ENCODE assay signal across 27 cellular contexts in the genomic region with DNA sequence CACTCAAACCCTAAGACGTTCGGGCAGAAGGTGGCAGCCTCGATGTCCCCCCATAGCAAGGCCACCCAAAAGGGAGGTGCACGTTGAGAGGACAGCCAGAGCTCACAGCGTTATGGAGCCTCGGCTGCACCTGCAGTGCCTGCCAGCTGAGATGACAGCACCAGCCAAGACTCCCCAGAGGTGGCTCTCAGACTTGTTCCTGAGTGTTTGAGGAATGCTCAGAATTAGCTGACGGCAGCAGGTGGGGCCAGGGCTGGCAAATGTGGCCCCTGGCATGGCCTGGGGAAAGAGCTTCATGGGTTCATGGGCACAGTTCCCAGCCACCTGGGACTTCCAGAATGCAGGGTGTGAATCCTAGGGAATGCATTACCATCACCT.
A peak's percentile ranks its signal among the peaks of the same experiment; 100 is the strongest.
DNase-seq lines count a peak whose midpoint lies in the region; ATAC-seq and TF ChIP-seq lines count a peak whose summit lies in the region.
"Had no signal": no experiment of that assay in that cellular context is flagged by ENCODE, and none has a peak within 500 bp of the region (broad histone marks: within the 10 kb centered on the region; RNA-seq: fewer than 3 reads in every experiment).

No MANE protein-coding gene starts in this region.

- TF ChIP-seq CTCF in LNCaP clone FGC (IDR thresholded peaks at IDR 0.05; ENCODE audit: control insufficient read depth, extremely low read depth, insufficient read depth), result no peak
- no peak for TF ChIP-seq CTCF in osteocyte (IDR thresholded peaks at IDR 0.05)
- no peak for TF ChIP-seq CTCF in PC-3 (conservative IDR thresholded peaks at IDR 0.05; ENCODE audit: low read depth, low read length)

- no peak overlapping the region for H2AFZ ChIP-seq in PC-3 (ENCODE audit: low read length)
- H2AFZ ChIP-seq: hepatocyte had no signal

- H3K4me1 Mint-ChIP-seq in osteocyte (ENCODE audit: unreplicated experiment), result peaks cover 5% of the 10 kb centered on the region
- H3K4me1 Mint-ChIP-seq: mesothelial cell of epicardium had no signal

- ATAC-seq in PC-3 (no peak), HG03521 (IDR thresholded peaks at IDR 0.05; ENCODE audit: unreplicated experiment) (no peak), GM18868 (IDR thresholded peaks at IDR 0.05; ENCODE audit: unreplicated experiment) (no peak)
- ATAC-seq: gastroesophageal sphincter; naive thymus-derived CD4-positive, alpha-beta T cell had no signal

- H3K27me3 Mint-ChIP-seq in osteocyte (ENCODE audit: unreplicated experiment), result peaks cover 28% of the 10 kb centered on the region

- H4K20me1 ChIP-seq in PC-3 (ENCODE audit: low read length), result no peaks in the 10 kb centered on the region

- H3K79me2 ChIP-seq in PC-3 (ENCODE audit: low read length), result no peaks in the 10 kb centered on the region
- H3K79me2 ChIP-seq: hepatocyte had no signal

- H3K4me2 ChIP-seq in PC-3 (ENCODE audit: low read length), result no peak overlapping the region
- H3K4me2 ChIP-seq: hepatocyte had no signal

- no peak overlapping the region for H3K4me3 Mint-ChIP-seq in osteocyte (ENCODE audit: unreplicated experiment)
- H3K4me3 Mint-ChIP-seq: activated naive CD8-positive, alpha-beta T cell treated with anti-CD3 and anti-CD28 coated beads for 36 hours; dendritic cell treated with granulocyte-macrophage colony-stimulating factor and Interleukin-4, amounts not matched to agents 40 ng/mL and 50 ng/mL, for 4 days; mesothelial cell of epicardium; naive thymus-derived CD4-positive, alpha-beta T cell; stimulated activated naive CD8-positive, alpha-beta T cell treated with anti-CD3 and anti-CD28 coated beads, Interleukin-15, amount 100 ng/mL, for 72 hours had no signal

- H3K4me3 ChIP-seq in LNCaP clone FGC (ENCODE audit: low read depth, low read length), result no peak overlapping the region
- H3K4me3 ChIP-seq in PC-3 (ENCODE audit: low read length), result no peak overlapping the region
- H3K4me3 ChIP-seq: ascending aorta, gastroesophageal sphincter, hepatocyte, SJSA1, tibial artery had no signal

- POLR2A ChIA-PET in PC-3 (lab: Charles Lee; ENCODE audit: unreplicated experiment), result no interaction called here

- H3K9ac ChIP-seq in PC-3 (ENCODE audit: low read length), result no peak overlapping the region

- H3K36me3 Mint-ChIP-seq in osteocyte (ENCODE audit: unreplicated experiment), result no peaks in the 10 kb centered on the region
- H3K36me3 Mint-ChIP-seq: activated naive CD8-positive, alpha-beta T cell treated with anti-CD3 and anti-CD28 coated beads for 36 hours; mesothelial cell of epicardium; naive thymus-derived CD4-positive, alpha-beta T cell had no signal

- H3K9me3 Mint-ChIP-seq in osteocyte (ENCODE audit: unreplicated experiment), result no peaks in the 10 kb centered on the region
- H3K9me3 Mint-ChIP-seq: mesothelial cell of epicardium had no signal

- H3K27ac Mint-ChIP-seq in osteocyte (ENCODE audit: unreplicated experiment), result no peak overlapping the region
- H3K27ac Mint-ChIP-seq: activated naive CD8-positive, alpha-beta T cell treated with anti-CD3 and anti-CD28 coated beads for 36 hours; dendritic cell treated with granulocyte-macrophage colony-stimulating factor and Interleukin-4, amounts not matched to agents 40 ng/mL and 50 ng/mL, for 4 days; mesothelial cell of epicardium; naive thymus-derived CD4-positive, alpha-beta T cell; stimulated activated naive CD8-positive, alpha-beta T cell treated with anti-CD3 and anti-CD28 coated beads, Interleukin-15, amount 100 ng/mL, for 72 hours had no signal

- no peaks in the 10 kb centered on the region for H3K36me3 ChIP-seq in PC-3 (ENCODE audit: low read depth, low read length)
- H3K36me3 ChIP-seq: ascending aorta, SJSA1 had no signal

- H3K4me1 ChIP-seq in PC-3 (ENCODE audit: insufficient read depth, low read length), result no peaks in the 10 kb centered on the region
- H3K4me1 ChIP-seq: ascending aorta, Caco-2, gastroesophageal sphincter, SJSA1, tibial artery had no signal

- no TSS peak for BruUV-seq in PC-3 (replicated peaks; lab: Mats Ljungman, UMichigan)

- H3K9me2 ChIP-seq in PC-3 (replicated peaks; ENCODE audit: low read length), result no peaks in the 10 kb centered on the region

- H3K27ac ChIP-seq in PC-3 (ENCODE audit: low read length), result no peak overlapping the region
- H3K27ac ChIP-seq: ascending aorta, gastroesophageal sphincter, hepatocyte, SJSA1, tibial artery had no signal

- H3K27me3 ChIP-seq in PC-3 (ENCODE audit: low read length), result peaks cover 14% of the 10 kb centered on the region; the same call in 1 of the 2 replicates
- H3K27me3 ChIP-seq: ascending aorta, gastroesophageal sphincter, hepatocyte, tibial artery had no signal

- H3K9me3 ChIP-seq in PC-3 (ENCODE audit: low read length), result no peaks in the 10 kb centered on the region
- H3K9me3 ChIP-seq: ascending aorta, Caco-2, gastroesophageal sphincter, SJSA1, tibial artery had no signal

- H3F3A ChIP-seq in PC-3 (ENCODE audit: low read length, unreplicated experiment), result no peaks in the 10 kb centered on the region

- CTCF ChIA-PET in PC-3 (lab: Charles Lee), result no interaction called here

- DNase-seq in D341Med (ENCODE audit: low spot score) (peak; percentile 20), LNCaP clone FGC (ENCODE audit: low read depth) (peak; percentile 76), ecto neural progenitor cell (ENCODE audit: low spot score) (peak; percentile 37), osteocyte (ENCODE audit: extremely low spot score, unreplicated experiment) (peak; percentile 76), AML-193 (lab: John Stamatoyannopoulos, UW) (no peak), PC-3 (no peak)
- DNase-seq: activated CD4-positive, alpha-beta T cell treated with anti-CD3 and anti-CD28 coated beads, Interleukin-2, amount 50 U/mL, for 4 hours; activated effector memory CD4-positive, alpha-beta T cell treated with Interleukin-2 at 50 U/mL for 16 hours; activated naive CD8-positive, alpha-beta T cell treated with anti-CD3 and anti-CD28 coated beads for 36 hours; activated T-cell treated with anti-CD3 and anti-CD28 coated beads for 4 hours; C1 segment of cervical spinal cord; Caco-2; Karpas-422; naive thymus-derived CD4-positive, alpha-beta T cell; NCI-H1694; NCI-H526 treated with DMSO at 0.1 percent for 48 hours; stimulated activated CD8-positive, alpha-beta memory T cell treated with anti-CD3 and anti-CD28 coated beads, Interleukin-4, amount 100 ng/mL, for 48 hours; stimulated activated naive CD8-positive, alpha-beta T cell treated with anti-CD3 and anti-CD28 coated beads, Interleukin-15, amount 100 ng/mL, for 72 hours; tibial artery had no signal

- intact Hi-C loops in PC-3 (cut with micrococcal nuclease), result no loop called here

Comparison
In these comparisons a context has a peak if more than half of its experiments do, and no peak if none do; other contexts are left out.
1. DNase-seq: peak in D341Med (single experiment), LNCaP clone FGC (single experiment), ecto neural progenitor cell (single experiment) and osteocyte (single experiment); none in AML-193 (0 of 2) and PC-3 (single experiment).